17 cellular contexts compared by ENCODE assay signal in the genomic region with DNA sequence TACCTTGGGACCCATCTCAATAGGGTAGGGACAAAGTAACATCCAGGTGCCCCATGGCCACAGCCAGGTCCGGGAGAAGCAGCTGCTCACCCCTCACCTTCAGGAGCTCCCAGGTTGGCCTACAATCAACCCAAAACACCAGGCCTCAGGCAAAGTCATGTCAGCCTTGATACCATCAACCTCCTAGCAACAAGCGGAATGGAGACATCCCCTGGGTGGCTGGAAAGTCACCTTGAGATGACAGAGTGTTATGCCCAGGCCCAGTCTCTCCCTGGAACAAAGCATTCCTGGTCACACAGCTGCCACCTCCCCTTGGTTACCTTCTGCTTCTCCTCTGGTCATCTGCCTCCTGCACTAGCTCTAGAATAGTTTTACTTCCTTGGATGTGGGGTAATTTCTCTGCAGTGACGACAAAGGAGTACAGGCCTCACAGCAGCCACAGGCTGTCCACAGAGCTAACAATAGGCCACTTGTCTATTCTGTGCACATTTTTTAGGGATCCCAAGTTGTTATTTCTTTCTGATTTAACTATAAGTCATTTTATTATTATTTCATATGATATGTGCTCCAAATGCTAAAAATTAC.
A peak's percentile ranks its signal among the peaks of the same experiment; 100 is the strongest.
DNase-seq lines count a peak whose midpoint lies in the region; TF ChIP-seq lines count a peak whose summit lies in the region.
"Had no signal": no experiment of that assay in that cellular context is flagged by ENCODE, and none has a peak within 500 bp of the region (broad histone marks: within the 10 kb centered on the region; RNA-seq: fewer than 3 reads in every experiment).

No MANE protein-coding gene starts in this region.

- no peaks in the 10 kb centered on the region for H3K27me3 Mint-ChIP-seq in neural crest cell (ENCODE audit: low read depth)
- H3K27me3 Mint-ChIP-seq: brain; dendritic cell treated with granulocyte-macrophage colony-stimulating factor and Interleukin-4, amounts not matched to agents 40 ng/mL and 50 ng/mL, for 4 days; naive B cell; T-helper 17 cell had no signal

- DNase-seq in cardiac muscle cell (ENCODE audit: low read depth in 1 of 2, low spot score in 1 of 2) (no peak), right atrium auricular region (ENCODE audit: low spot score) (no peak), neural crest cell (ENCODE audit: low read depth, low spot score) (no peak), vagina (ENCODE audit: extremely low spot score in 2 of 2) (no peak), T-helper 2 cell (no peak), UCSD-AML1 (lab: John Stamatoyannopoulos, UW; ENCODE audit: unreplicated experiment) (no peak)
- DNase-seq in activated effector memory CD4-positive, alpha-beta T cell treated with anti-CD3 and anti-CD28 coated beads, Interleukin-2, amount 50 U/mL, for 16 hours: no peak
- DNase-seq: activated CD4-positive, alpha-beta T cell treated with anti-CD3 and anti-CD28 coated beads for 1 hour; activated naive CD4-positive, alpha-beta T cell treated with anti-CD3 and anti-CD28 coated beads, Interleukin-2, amount 50 U/mL, for 16 hours; GDM1; naive B cell; NCI-H2107; NCI-H748 treated with DMSO at 0.1 percent for 48 hours; T-helper 17 cell had no signal

- H3K9me3 ChIP-seq in cardiac muscle cell (ENCODE audit: low read depth) (no peaks in the 10 kb centered on the region), right atrium auricular region (no peaks in the 10 kb centered on the region), esophagus (ENCODE audit: control insufficient read depth in 2 of 2, insufficient read depth in 1 of 2, low read depth in 1 of 2, low read length in 1 of 2) (no peaks in the 10 kb centered on the region), vagina (no peaks in the 10 kb centered on the region)

- no peaks in the 10 kb centered on the region for H3K36me3 ChIP-seq in cardiac muscle cell
- no peaks in the 10 kb centered on the region for H3K36me3 ChIP-seq in right atrium auricular region
- no peaks in the 10 kb centered on the region for H3K36me3 ChIP-seq in esophagus (ENCODE audit: control insufficient read depth in 2 of 2, insufficient read depth in 2 of 2, low read length in 1 of 2)
- no peaks in the 10 kb centered on the region for H3K36me3 ChIP-seq in vagina

- intact Hi-C loops in vagina (cut with DNase I): loop anchor here (10.0 kb wide), 1 partner anchor 116 kb away; a partner anchor contains a TSS

- H3K4me3 Mint-ChIP-seq in neural crest cell: no peak overlapping the region
- H3K4me3 Mint-ChIP-seq: brain; dendritic cell treated with granulocyte-macrophage colony-stimulating factor and Interleukin-4, amounts not matched to agents 40 ng/mL and 50 ng/mL, for 4 days; T-helper 17 cell had no signal

- H3K36me3 Mint-ChIP-seq in neural crest cell (ENCODE audit: low read depth): no peaks in the 10 kb centered on the region

- WGBS in esophagus, 2 donors: 53 to 77% methylated on average over 3 of the region's 3 CpGs

- peaks cover 4% of the 10 kb centered on the region for H3K9me3 Mint-ChIP-seq in neural crest cell
- H3K9me3 Mint-ChIP-seq: dendritic cell treated with granulocyte-macrophage colony-stimulating factor and Interleukin-4, amounts not matched to agents 40 ng/mL and 50 ng/mL, for 4 days; naive B cell had no signal

- peaks cover 20% of the 10 kb centered on the region for H3K4me1 Mint-ChIP-seq in neural crest cell

- H3K27me3 ChIP-seq in cardiac muscle cell: no peaks in the 10 kb centered on the region
- no peaks in the 10 kb centered on the region for H3K27me3 ChIP-seq in right atrium auricular region
- H3K27me3 ChIP-seq in esophagus (ENCODE audit: control insufficient read depth in 1 of 2, insufficient read depth in 2 of 2, low read length in 2 of 2): no peaks in the 10 kb centered on the region
- H3K27me3 ChIP-seq in vagina: no peaks in the 10 kb centered on the region

- H3K4me3 ChIP-seq in cardiac muscle cell: no peak overlapping the region
- H3K4me3 ChIP-seq in right atrium auricular region: no peak overlapping the region
- no peak overlapping the region for H3K4me3 ChIP-seq in esophagus (ENCODE audit: low read depth in 1 of 2, low read length in 2 of 2)
- H3K4me3 ChIP-seq in vagina: no peak overlapping the region

- peak overlapping the region; percentile 64 for H3K27ac Mint-ChIP-seq in neural crest cell (ENCODE audit: unreplicated experiment)

- peaks cover 41% of the 10 kb centered on the region for H3K4me1 ChIP-seq in cardiac muscle cell (ENCODE audit: low read depth)
- peaks cover 0 to 45% of the 10 kb centered on the region in 2 donors for H3K4me1 ChIP-seq in right atrium auricular region
- H3K4me1 ChIP-seq in esophagus (ENCODE audit: control insufficient read depth in 2 of 2, insufficient read depth in 2 of 2, low read length in 1 of 2): no peaks in the 10 kb centered on the region
- peaks cover 30% of the 10 kb centered on the region for H3K4me1 ChIP-seq in vagina

- TF ChIP-seq CTCF in cardiac muscle cell (IDR thresholded peaks at IDR 0.05; ENCODE audit: low read depth, low read length): no peak
- no peak for TF ChIP-seq CTCF in right atrium auricular region (IDR thresholded peaks at IDR 0.05)
- no peak for TF ChIP-seq CTCF in neural crest cell (conservative IDR thresholded peaks at IDR 0.05)
- no peak for TF ChIP-seq CTCF in vagina (IDR thresholded peaks at IDR 0.05)

- no peak for TF ChIP-seq POLR2A in vagina (IDR thresholded peaks at IDR 0.05)

- peak overlapping the region; percentile 86 for H3K27ac ChIP-seq in cardiac muscle cell
- H3K27ac ChIP-seq in right atrium auricular region: peak overlapping the region in 1 of 2 donors; percentile 33
- peak overlapping the region; percentile 11 to 36 for H3K27ac ChIP-seq in esophagus (ENCODE audit: low read depth in 2 of 2, low read length in 1 of 2)
- no peak overlapping the region for H3K27ac ChIP-seq in vagina
